Comparison of ENCODE assay signal across 28 cellular contexts in genomic region chr6:74479960-74480359, GRCh38.
"Had no signal": no experiment of that assay in that cellular context is flagged by ENCODE, and none has a peak within 500 bp of the region (broad histone marks: within the 10 kb centered on the region; RNA-seq: fewer than 3 reads in every experiment).

No MANE protein-coding gene starts in this region.

- DNase-seq: naive B cell; naive thymus-derived CD8-positive, alpha-beta T cell; nephron progenitor cell; occipital lobe; ovary; psoas muscle; right cardiac atrium; right lobe of liver; sigmoid colon; small intestine; stimulated activated CD4-positive, alpha-beta T cell treated with anti-CD3 and anti-CD28 coated beads, Interleukin-15, amount 100 ng/mL, for 24 hours; stimulated activated CD4-positive, alpha-beta T cell treated with anti-CD3 and anti-CD28 coated beads, Interleukin-2, amount 100 ng/mL, for 24 hours; stimulated activated CD4-positive, alpha-beta T cell treated with anti-CD3 and anti-CD28 coated beads, Interleukin-2, amount 100 ng/mL, for 48 hours; stimulated activated CD4-positive, alpha-beta T cell treated with anti-CD3 and anti-CD28 coated beads, Interleukin-4, amount 100 ng/mL, for 24 hours; stimulated activated naive B cell treated with anti-CD40 and anti-IgM and Interleukin-4, amounts not matched to agents 10 μg/mL and 1 μg/mL and 100 μg/mL, for 72 hours; stimulated activated naive CD4-positive, alpha-beta T cell treated with Interleukin-2 at 50 U/mL for 16 hours; stomach; thyroid gland; upper lobe of right lung; uterus had no signal

- H3K79me2 ChIP-seq: parathyroid adenoma had no signal

- H3K4me3 Mint-ChIP-seq: naive B cell; naive thymus-derived CD8-positive, alpha-beta T cell; natural killer cell treated with Interleukin-12 subunit alpha and Interleukin-12 subunit beta and Interleukin-15 and Interleukin-18, amount 100 ng/mL, for 72 hours; nephron progenitor cell; stimulated activated effector memory CD8-positive, alpha-beta T cell treated with anti-CD3 and anti-CD28 coated beads, Interleukin-12 subunit alpha, Interleukin-12 subunit beta, amount 100 ng/mL, for 72 hours; stimulated activated naive B cell treated with anti-CD40 and anti-IgM and Interleukin-4, amounts not matched to agents 10 μg/mL and 1 μg/mL and 100 μg/mL, for 72 hours; stimulated activated naive CD8-positive, alpha-beta T cell treated with anti-CD3 and anti-CD28 coated beads, Interleukin-15, Interleukin-2, amounts not matched to agents 100 ng/mL and 50 ng/mL, for 24 hours; type B pancreatic cell had no signal

- H2AFZ ChIP-seq: parathyroid adenoma had no signal

- H3K27me3 ChIP-seq: ovary, right lobe of liver, sigmoid colon, stomach, thyroid gland, tibial nerve, upper lobe of right lung, uterus had no signal

- H3K36me3 Mint-ChIP-seq: naive B cell; naive thymus-derived CD8-positive, alpha-beta T cell; natural killer cell treated with Interleukin-12 subunit alpha and Interleukin-12 subunit beta and Interleukin-15 and Interleukin-18, amount 100 ng/mL, for 72 hours; stimulated activated effector memory CD8-positive, alpha-beta T cell treated with anti-CD3 and anti-CD28 coated beads, Interleukin-12 subunit alpha, Interleukin-12 subunit beta, amount 100 ng/mL, for 72 hours; stimulated activated naive B cell treated with anti-CD40 and anti-IgM and Interleukin-4, amounts not matched to agents 10 μg/mL and 1 μg/mL and 100 μg/mL, for 72 hours; type B pancreatic cell had no signal

- H3K27ac Mint-ChIP-seq: naive B cell; naive thymus-derived CD8-positive, alpha-beta T cell; natural killer cell treated with Interleukin-12 subunit alpha and Interleukin-12 subunit beta and Interleukin-15 and Interleukin-18, amount 100 ng/mL, for 72 hours; nephron progenitor cell; progenitor cell of endocrine pancreas; stimulated activated effector memory CD8-positive, alpha-beta T cell treated with anti-CD3 and anti-CD28 coated beads, Interleukin-12 subunit alpha, Interleukin-12 subunit beta, amount 100 ng/mL, for 72 hours; stimulated activated naive B cell treated with anti-CD40 and anti-IgM and Interleukin-4, amounts not matched to agents 10 μg/mL and 1 μg/mL and 100 μg/mL, for 72 hours; stimulated activated naive CD8-positive, alpha-beta T cell treated with anti-CD3 and anti-CD28 coated beads, Interleukin-15, Interleukin-2, amounts not matched to agents 100 ng/mL and 50 ng/mL, for 24 hours; type B pancreatic cell had no signal

- H3K36me3 ChIP-seq: ovary, right lobe of liver, sigmoid colon, stomach, thoracic aorta, thyroid gland, tibial nerve, upper lobe of right lung, uterus had no signal

- H3K4me1 Mint-ChIP-seq: naive B cell; naive thymus-derived CD8-positive, alpha-beta T cell; nephron progenitor cell; stimulated activated effector memory CD8-positive, alpha-beta T cell treated with anti-CD3 and anti-CD28 coated beads, Interleukin-12 subunit alpha, Interleukin-12 subunit beta, amount 100 ng/mL, for 72 hours; stimulated activated naive B cell treated with anti-CD40 and anti-IgM and Interleukin-4, amounts not matched to agents 10 μg/mL and 1 μg/mL and 100 μg/mL, for 72 hours had no signal

- ATAC-seq: naive thymus-derived CD8-positive, alpha-beta T cell; natural killer cell treated with Interleukin-12 subunit alpha and Interleukin-12 subunit beta and Interleukin-15 and Interleukin-18, amount 100 ng/mL, for 72 hours; psoas muscle; right cardiac atrium; right lobe of liver; stimulated activated effector memory CD8-positive, alpha-beta T cell treated with anti-CD3 and anti-CD28 coated beads, Interleukin-12 subunit alpha, Interleukin-12 subunit beta, amount 100 ng/mL, for 72 hours; stimulated activated naive B cell treated with anti-CD40 and anti-IgM and Interleukin-4, amounts not matched to agents 10 μg/mL and 1 μg/mL and 100 μg/mL, for 72 hours; upper lobe of right lung had no signal

- H3K4me3 ChIP-seq: ovary, psoas muscle, right lobe of liver, sigmoid colon, stomach, thoracic aorta, thyroid gland, tibial nerve, upper lobe of right lung, uterus had no signal

- FAIRE-seq: small intestine had no signal

- H3K9me3 Mint-ChIP-seq: nephron progenitor cell, type B pancreatic cell had no signal

- H3K27ac ChIP-seq: ovary, parathyroid adenoma, psoas muscle, right lobe of liver, sigmoid colon, stomach, thoracic aorta, thyroid gland, upper lobe of right lung, uterus had no signal

- H3K9ac ChIP-seq: parathyroid adenoma had no signal

- H3K9me3 ChIP-seq: ovary, psoas muscle, right lobe of liver, sigmoid colon, stomach, thoracic aorta, thyroid gland, tibial nerve, upper lobe of right lung, uterus had no signal

- H3K27me3 Mint-ChIP-seq: naive B cell; naive thymus-derived CD8-positive, alpha-beta T cell; natural killer cell treated with Interleukin-12 subunit alpha and Interleukin-12 subunit beta and Interleukin-15 and Interleukin-18, amount 100 ng/mL, for 72 hours; progenitor cell of endocrine pancreas; stimulated activated naive B cell treated with anti-CD40 and anti-IgM and Interleukin-4, amounts not matched to agents 10 μg/mL and 1 μg/mL and 100 μg/mL, for 72 hours; stimulated activated naive CD8-positive, alpha-beta T cell treated with anti-CD3 and anti-CD28 coated beads, Interleukin-15, Interleukin-2, amounts not matched to agents 100 ng/mL and 50 ng/mL, for 24 hours; type B pancreatic cell had no signal

- H3K4me1 ChIP-seq: parathyroid adenoma, psoas muscle, right lobe of liver, thyroid gland, upper lobe of right lung, uterus had no signal
